9 cellular contexts compared by ENCODE assay signal in the genomic region with DNA sequence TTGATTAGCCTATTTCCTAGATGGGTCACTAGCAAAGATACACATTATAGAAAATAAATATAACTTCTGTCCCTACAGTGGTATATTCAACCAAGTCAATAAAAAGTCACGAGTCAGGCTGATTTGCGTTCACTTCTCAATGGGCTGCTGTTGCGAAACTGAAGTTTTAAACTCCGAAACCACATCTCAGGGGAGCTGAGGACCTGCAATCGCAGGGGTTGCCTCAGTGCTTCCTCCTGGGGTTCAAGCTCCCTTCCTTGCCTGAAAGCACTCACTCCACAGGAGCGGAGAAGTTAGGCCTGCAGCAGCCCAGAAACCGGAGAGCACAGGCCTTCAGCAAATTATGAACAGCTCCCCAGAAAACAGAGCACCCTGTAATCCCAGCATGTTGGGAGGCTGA. TPM values are rescaled to one million over a fixed set of nuclear protein-coding genes. Genes with fewer than 3 reads are reported as not detected.
DNase-seq lines count a peak whose midpoint lies in the region; ATAC-seq and TF ChIP-seq lines count a peak whose summit lies in the region.
"Had no signal": no experiment of that assay in that cellular context is flagged by ENCODE, and none has a peak within 500 bp of the region (broad histone marks: within the 10 kb centered on the region; RNA-seq: fewer than 3 reads in every experiment).

No MANE protein-coding gene starts in this region.

- peak; percentile 33 for ATAC-seq in GM21515 (IDR thresholded peaks at IDR 0.05; ENCODE audit: unreplicated experiment)
- ATAC-seq in GM19023 (IDR thresholded peaks at IDR 0.05; ENCODE audit: unreplicated experiment) = no peak

- peak; percentile 87 for DNase-seq in NOMO-1 treated with DMSO at 0.1 percent for 48 hours (lab: John Stamatoyannopoulos, UW; ENCODE audit: unreplicated experiment)
- no peak for DNase-seq in esophagus squamous epithelium (lab: John Stamatoyannopoulos, UW)
- DNase-seq in thyroid gland = no peak
- no peak for DNase-seq in osteocyte (ENCODE audit: extremely low spot score, unreplicated experiment)
- no peak for DNase-seq in SW480 (ENCODE audit: low spot score)
- DNase-seq: NCI-H2081 treated with DMSO at 0.1 percent for 48 hours, small intestine had no signal

- peaks cover 5% of the 10 kb centered on the region for H3K36me3 Mint-ChIP-seq in osteocyte (ENCODE audit: unreplicated experiment)

- TF ChIP-seq CTCF in esophagus squamous epithelium (IDR thresholded peaks at IDR 0.05) (no peak), thyroid gland (IDR thresholded peaks at IDR 0.05) (no peak), osteocyte (IDR thresholded peaks at IDR 0.05) (no peak)

- H3K4me1 ChIP-seq in esophagus squamous epithelium = peaks cover 3 to 49% (median 5%) of the 10 kb centered on the region in 3 donors
- peaks cover 62 to 72% of the 10 kb centered on the region in 2 donors for H3K4me1 ChIP-seq in thyroid gland

- intact Hi-C loops in esophagus squamous epithelium (cut with DNase I) = no loop called here
- intact Hi-C loops in thyroid gland (cut with DNase I) = no loop called here

- no peaks in the 10 kb centered on the region for H3K27me3 Mint-ChIP-seq in osteocyte (ENCODE audit: unreplicated experiment)

- H3K27ac Mint-ChIP-seq in osteocyte (ENCODE audit: unreplicated experiment) = no peak overlapping the region

- H3K4me3 Mint-ChIP-seq in osteocyte (ENCODE audit: unreplicated experiment) = no peak overlapping the region

- H3K27me3 ChIP-seq in esophagus squamous epithelium (no peaks in the 10 kb centered on the region), thyroid gland (no peaks in the 10 kb centered on the region)

- H3K9me3 Mint-ChIP-seq in osteocyte (ENCODE audit: unreplicated experiment) = no peaks in the 10 kb centered on the region

- H3K27ac ChIP-seq in esophagus squamous epithelium (peak overlapping the region in 3 of 4 donors; percentile 51 to 70 (median 70)), thyroid gland (peak overlapping the region; percentile 89 to 93 (median 92))

- WGBS in esophagus squamous epithelium, 2 donors = 61 to 77% methylated on average over 4 to 7 of the region's 7 CpGs
- 87 to 88% methylated on average over 7 of the region's 7 CpGs for WGBS in thyroid gland, 2 donors

- H3K9me3 ChIP-seq in esophagus squamous epithelium (no peaks in the 10 kb centered on the region), thyroid gland (no peaks in the 10 kb centered on the region)

- H3K36me3 ChIP-seq in esophagus squamous epithelium = no peaks in the 10 kb centered on the region
- peaks cover 7% of the 10 kb centered on the region in 2 donors for H3K36me3 ChIP-seq in thyroid gland

- peaks cover 81% of the 10 kb centered on the region for H3K4me1 Mint-ChIP-seq in osteocyte (ENCODE audit: unreplicated experiment)

- H3K4me3 ChIP-seq in esophagus squamous epithelium (no peak overlapping the region), thyroid gland (replicated peaks in 1 of 3) (no peak overlapping the region)

- TF ChIP-seq POLR2A in esophagus squamous epithelium (IDR thresholded peaks at IDR 0.05) (no peak), thyroid gland (IDR thresholded peaks at IDR 0.05) (no peak)

RNA-seq across cellular contexts. Expression of a gene that starts 39.6 kb away (rescaled TPM):
- 1 to 10 TPM; 1.3 to 7.2 (median 4.3) TPM for total RNA-seq in esophagus squamous epithelium
- 10 to 100 TPM; 21.0 to 60.5 (median 43.5) TPM for total RNA-seq in thyroid gland
- total RNA-seq in osteocyte = 10.0 and 11.7 TPM in 2 replicates
